18 cellular contexts compared by ENCODE assay signal in the genomic region with DNA sequence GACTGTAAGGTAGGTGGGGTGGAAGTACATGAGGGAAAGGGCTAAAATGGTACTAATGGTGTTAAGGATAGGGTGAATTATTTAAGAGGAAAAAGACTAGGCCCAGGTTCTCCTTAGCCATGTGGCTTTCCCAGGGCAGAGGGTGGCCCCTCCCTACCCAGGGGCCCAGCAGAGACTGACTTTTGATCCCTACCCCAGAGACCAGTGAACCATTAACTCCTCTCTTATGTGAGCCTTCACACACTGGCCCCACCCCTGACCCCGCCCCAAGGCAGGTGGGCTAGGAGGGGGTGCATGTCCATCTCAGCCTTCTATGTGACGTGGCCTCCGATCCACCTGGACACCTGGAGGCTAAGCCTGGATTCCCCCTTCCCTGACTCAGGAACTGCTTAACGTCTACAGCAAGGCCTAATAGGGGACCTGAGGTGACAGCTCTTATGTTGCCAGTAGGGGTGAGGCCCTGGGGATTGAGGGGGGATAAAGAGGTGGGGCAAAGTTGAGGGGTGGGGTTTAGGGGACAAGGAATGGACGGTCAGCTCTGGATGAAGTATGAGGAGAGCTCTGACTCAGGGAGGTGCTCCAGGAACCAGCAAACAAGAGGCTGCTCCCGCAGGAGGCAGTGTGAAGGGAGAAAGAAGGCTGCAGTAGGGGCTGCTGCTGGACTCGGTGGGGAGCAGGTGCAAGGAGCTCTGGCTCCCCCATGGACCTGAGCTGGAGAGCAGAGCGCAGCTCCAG. TPM values are rescaled to one million over a fixed set of nuclear protein-coding genes. Genes with fewer than 3 reads are reported as not detected.
DNase-seq lines count a peak whose midpoint lies in the region; TF ChIP-seq lines count a peak whose summit lies in the region.
"Had no signal": no experiment of that assay in that cellular context is flagged by ENCODE, and none has a peak within 500 bp of the region (broad histone marks: within the 10 kb centered on the region; RNA-seq: fewer than 3 reads in every experiment).

No MANE protein-coding gene starts in this region.

- no peak overlapping the region for H3K27ac Mint-ChIP-seq in activated T-helper 1 cell treated with anti-CD3 and anti-CD28 coated beads, Interleukin-12 subunit alpha, Interleukin-12 subunit beta, Interleukin-2, Interleukin-4 antibody, amounts not matched to agents 30 ng/mL and 10 ng/mL and 1 ng/mL, durations not matched to agents 14 hours and 24 hours and 36 hours
- H3K27ac Mint-ChIP-seq: activated naive CD4-positive, alpha-beta T cell treated with anti-CD3 and anti-CD28 coated beads, Interleukin-2, amount 10 ng/mL, durations not matched to agents 7 days and 5 days; memory B cell had no signal

- H3K36me3 Mint-ChIP-seq in activated T-helper 1 cell treated with anti-CD3 and anti-CD28 coated beads, Interleukin-12 subunit alpha, Interleukin-12 subunit beta, Interleukin-2, Interleukin-4 antibody, amounts not matched to agents 30 ng/mL and 10 ng/mL and 1 ng/mL, durations not matched to agents 14 hours and 24 hours and 36 hours (ENCODE audit: low read depth) = peaks cover 10% of the 10 kb centered on the region

- H3K4me1 Mint-ChIP-seq in activated T-helper 1 cell treated with anti-CD3 and anti-CD28 coated beads, Interleukin-12 subunit alpha, Interleukin-12 subunit beta, Interleukin-2, Interleukin-4 antibody, amounts not matched to agents 30 ng/mL and 10 ng/mL and 1 ng/mL, durations not matched to agents 14 hours and 24 hours and 36 hours (ENCODE audit: low read depth) = peaks cover 6% of the 10 kb centered on the region

- no peak overlapping the region for H3K4me3 Mint-ChIP-seq in activated T-helper 1 cell treated with anti-CD3 and anti-CD28 coated beads, Interleukin-12 subunit alpha, Interleukin-12 subunit beta, Interleukin-2, Interleukin-4 antibody, amounts not matched to agents 30 ng/mL and 10 ng/mL and 1 ng/mL, durations not matched to agents 14 hours and 24 hours and 36 hours
- H3K4me3 Mint-ChIP-seq: activated naive CD4-positive, alpha-beta T cell treated with anti-CD3 and anti-CD28 coated beads, Interleukin-2, amount 10 ng/mL, durations not matched to agents 7 days and 5 days; memory B cell had no signal

- H3K4me3 ChIP-seq in H7 (ENCODE audit: insufficient read depth, low read depth, low read length) (no peak overlapping the region), colonic mucosa (peak overlapping the region; percentile 41), muscle layer of duodenum (ENCODE audit: low read depth in 1 of 2, low read length in 2 of 2) (peak overlapping the region in 1 of 2 donors; percentile 52)
- no peak overlapping the region for H3K4me3 ChIP-seq in effector memory CD4-positive, alpha-beta T cell (ENCODE audit: insufficient read depth, low read depth, low read length, poor library complexity, severe bottlenecking)
- H3K4me3 ChIP-seq: gastroesophageal sphincter, uterus had no signal

- H3K27ac ChIP-seq in 22Rv1 = peak overlapping the region; percentile 18; the same call in 1 of the 2 replicates
- H3K27ac ChIP-seq in colonic mucosa = peak overlapping the region; percentile 75
- H3K27ac ChIP-seq in muscle layer of duodenum (ENCODE audit: low read length) = peak overlapping the region; percentile 77
- H3K27ac ChIP-seq in effector memory CD4-positive, alpha-beta T cell (ENCODE audit: insufficient read depth, low read length, poor library complexity, severe bottlenecking) = no peak overlapping the region
- H3K27ac ChIP-seq: gastroesophageal sphincter, uterus had no signal

- no peaks in the 10 kb centered on the region for H3K9me3 ChIP-seq in colonic mucosa
- no peaks in the 10 kb centered on the region for H3K9me3 ChIP-seq in muscle layer of duodenum (ENCODE audit: control insufficient read depth in 1 of 2, low read length in 2 of 2)
- no peaks in the 10 kb centered on the region for H3K9me3 ChIP-seq in effector memory CD4-positive, alpha-beta T cell (ENCODE audit: control insufficient read depth, low read length)
- H3K9me3 ChIP-seq: gastroesophageal sphincter, uterus had no signal

- no peaks in the 10 kb centered on the region for H3K4me1 ChIP-seq in colonic mucosa
- no peaks in the 10 kb centered on the region for H3K4me1 ChIP-seq in muscle layer of duodenum (ENCODE audit: control insufficient read depth in 1 of 2, insufficient read depth in 2 of 2, low read length in 2 of 2)
- no peaks in the 10 kb centered on the region for H3K4me1 ChIP-seq in effector memory CD4-positive, alpha-beta T cell (ENCODE audit: control insufficient read depth, insufficient read depth, low read length, poor library complexity, severe bottlenecking)
- H3K4me1 ChIP-seq: uterus had no signal

- TF ChIP-seq CTCF in 22Rv1 (IDR thresholded peaks at IDR 0.05) (no peak), colonic mucosa (IDR thresholded peaks at IDR 0.05) (no peak)

- intact Hi-C loops in colonic mucosa (cut with DNase I) = no loop called here
- intact Hi-C loops in activated T-helper 1 cell treated with anti-CD3 and anti-CD28 coated beads, Interleukin-12 subunit alpha, Interleukin-12 subunit beta, Interleukin-2, Interleukin-4 antibody, amounts not matched to agents 30 ng/mL and 10 ng/mL and 1 ng/mL, durations not matched to agents 14 hours and 24 hours and 36 hours (cut with micrococcal nuclease) = no loop called here

- DNase-seq in H7 = peak; percentile 74
- peak; percentile 92 for DNase-seq in colonic mucosa
- no peak for DNase-seq in NCI-H187 (lab: John Stamatoyannopoulos, UW)
- DNase-seq in effector memory CD4-positive, alpha-beta T cell = no peak
- DNase-seq in activated T-helper 1 cell treated with anti-CD3 and anti-CD28 coated beads, Interleukin-12 subunit alpha, Interleukin-12 subunit beta, Interleukin-2, Interleukin-4 antibody, amounts not matched to agents 30 ng/mL and 10 ng/mL and 1 ng/mL, durations not matched to agents 14 hours and 24 hours and 36 hours (ENCODE audit: low spot score) = no peak
- no peak for DNase-seq in NCI-H1105 (lab: John Stamatoyannopoulos, UW)
- DNase-seq: activated naive CD4-positive, alpha-beta T cell treated with anti-CD3 and anti-CD28 coated beads, Interleukin-2, amount 10 ng/mL, durations not matched to agents 7 days and 5 days; activated T-cell treated with anti-CD3 and anti-CD28 coated beads, Interleukin-2, amount 50 U/mL, for 1 hour; dermis blood vessel endothelial cell; KG1; NCI-H1092; NCI-H2171 treated with DMSO at 0.1 percent for 48 hours; uterus had no signal

- no peaks in the 10 kb centered on the region for H3K27me3 Mint-ChIP-seq in activated T-helper 1 cell treated with anti-CD3 and anti-CD28 coated beads, Interleukin-12 subunit alpha, Interleukin-12 subunit beta, Interleukin-2, Interleukin-4 antibody, amounts not matched to agents 30 ng/mL and 10 ng/mL and 1 ng/mL, durations not matched to agents 14 hours and 24 hours and 36 hours (ENCODE audit: insufficient read depth)
- H3K27me3 Mint-ChIP-seq: activated naive CD4-positive, alpha-beta T cell treated with anti-CD3 and anti-CD28 coated beads, Interleukin-2, amount 10 ng/mL, durations not matched to agents 7 days and 5 days; memory B cell had no signal

- H3K36me3 ChIP-seq in H7 (replicated peaks; ENCODE audit: control insufficient read depth, insufficient read depth, low read length) (no peaks in the 10 kb centered on the region), colonic mucosa (no peaks in the 10 kb centered on the region), muscle layer of duodenum (ENCODE audit: control insufficient read depth in 1 of 2, insufficient read depth in 2 of 2, low read length in 2 of 2) (peaks cover 4 to 9% of the 10 kb centered on the region in 2 donors)
- no peaks in the 10 kb centered on the region for H3K36me3 ChIP-seq in effector memory CD4-positive, alpha-beta T cell (ENCODE audit: control insufficient read depth, insufficient read depth, low read length)
- H3K36me3 ChIP-seq: uterus had no signal

- no peaks in the 10 kb centered on the region for H3K9me3 Mint-ChIP-seq in activated T-helper 1 cell treated with anti-CD3 and anti-CD28 coated beads, Interleukin-12 subunit alpha, Interleukin-12 subunit beta, Interleukin-2, Interleukin-4 antibody, amounts not matched to agents 30 ng/mL and 10 ng/mL and 1 ng/mL, durations not matched to agents 14 hours and 24 hours and 36 hours
- H3K9me3 Mint-ChIP-seq: activated naive CD4-positive, alpha-beta T cell treated with anti-CD3 and anti-CD28 coated beads, Interleukin-2, amount 10 ng/mL, durations not matched to agents 7 days and 5 days; memory B cell had no signal

- peak overlapping the region; percentile 70 to 89 for H3K9ac ChIP-seq in colonic mucosa (ENCODE audit: low read depth in 2 of 2, low read length in 2 of 2)

- H3K27me3 ChIP-seq in H7 (ENCODE audit: control insufficient read depth, insufficient read depth, low read length) (no peaks in the 10 kb centered on the region), colonic mucosa (no peaks in the 10 kb centered on the region), muscle layer of duodenum (ENCODE audit: low read depth, low read length) (no peaks in the 10 kb centered on the region)
- H3K27me3 ChIP-seq in effector memory CD4-positive, alpha-beta T cell (replicated peaks; ENCODE audit: control insufficient read depth, insufficient read depth, low read length, poor library complexity, severe bottlenecking) = no peaks in the 10 kb centered on the region
- H3K27me3 ChIP-seq: gastroesophageal sphincter, uterus had no signal

RNA-seq across cellular contexts. Expression of gene SLC39A5, which starts 0.8 kb away (rescaled TPM):
- 0.48 TPM in 1 of 2 replicates, not detected in the other for total RNA-seq in H7 (2014; rRNA removed; shearing (Covaris generic))
- total RNA-seq in colonic mucosa = 100 to 1,000 TPM; 158 to 163 TPM
- 0.54 and 1.4 TPM in 2 replicates for total RNA-seq in activated T-helper 1 cell treated with anti-CD3 and anti-CD28 coated beads, Interleukin-12 subunit alpha, Interleukin-12 subunit beta, Interleukin-2, Interleukin-4 antibody, amounts not matched to agents 30 ng/mL and 10 ng/mL and 1 ng/mL, durations not matched to agents 14 hours and 24 hours and 36 hours
- total RNA-seq: dermis blood vessel endothelial cell, epithelial cell of proximal tubule had no signal

RNA-seq across cellular contexts. Expression of gene NABP2, which starts 6.5 kb away (rescaled TPM):
- total RNA-seq in H7 (2014; rRNA removed; shearing (Covaris generic)) = 45.5 and 50.4 TPM in 2 replicates
- 10 to 100 TPM; 30.3 to 68.4 TPM for total RNA-seq in colonic mucosa
- 97.5 and 102 TPM in 2 replicates for total RNA-seq in activated T-helper 1 cell treated with anti-CD3 and anti-CD28 coated beads, Interleukin-12 subunit alpha, Interleukin-12 subunit beta, Interleukin-2, Interleukin-4 antibody, amounts not matched to agents 30 ng/mL and 10 ng/mL and 1 ng/mL, durations not matched to agents 14 hours and 24 hours and 36 hours

RNA-seq across cellular contexts. Expression of gene RNF41, which starts 8.9 kb away (rescaled TPM):
- 96.2 and 98.4 TPM in 2 replicates for total RNA-seq in H7 (2014; rRNA removed; shearing (Covaris generic))
- 10 to 100 TPM; 29.0 to 36.0 TPM for total RNA-seq in colonic mucosa
- total RNA-seq in activated T-helper 1 cell treated with anti-CD3 and anti-CD28 coated beads, Interleukin-12 subunit alpha, Interleukin-12 subunit beta, Interleukin-2, Interleukin-4 antibody, amounts not matched to agents 30 ng/mL and 10 ng/mL and 1 ng/mL, durations not matched to agents 14 hours and 24 hours and 36 hours = 46.9 and 47.2 TPM in 2 replicates

RNA-seq across cellular contexts. Expression of gene ANKRD52, which starts 27.6 kb away (rescaled TPM):
- total RNA-seq in H7 (2014; rRNA removed; shearing (Covaris generic)) = 11.2 and 13.7 TPM in 2 replicates
- 10 to 100 TPM; 39.3 to 57.7 TPM for total RNA-seq in colonic mucosa
- total RNA-seq in activated T-helper 1 cell treated with anti-CD3 and anti-CD28 coated beads, Interleukin-12 subunit alpha, Interleukin-12 subunit beta, Interleukin-2, Interleukin-4 antibody, amounts not matched to agents 30 ng/mL and 10 ng/mL and 1 ng/mL, durations not matched to agents 14 hours and 24 hours and 36 hours = 71.0 and 83.9 TPM in 2 replicates

RNA-seq across cellular contexts. Expression of gene COQ10A, which starts 36.1 kb away (rescaled TPM):
- total RNA-seq in H7 (2014; rRNA removed; shearing (Covaris generic)) = 15.5 and 21.2 TPM in 2 replicates
- 1 to 10 TPM; 4.2 to 4.5 TPM for total RNA-seq in colonic mucosa
- 17.8 and 18.0 TPM in 2 replicates for total RNA-seq in activated T-helper 1 cell treated with anti-CD3 and anti-CD28 coated beads, Interleukin-12 subunit alpha, Interleukin-12 subunit beta, Interleukin-2, Interleukin-4 antibody, amounts not matched to agents 30 ng/mL and 10 ng/mL and 1 ng/mL, durations not matched to agents 14 hours and 24 hours and 36 hours

Comparison
In these comparisons a context has a peak if more than half of its experiments do, and no peak if none do; other contexts are left out.
1. DNase-seq: peak in H7 (single experiment) and colonic mucosa (single experiment); none in NCI-H187 (0 of 2), effector memory CD4-positive, alpha-beta T cell (0 of 3), activated T-helper 1 cell treated with anti-CD3 and anti-CD28 coated beads, Interleukin-12 subunit alpha, Interleukin-12 subunit beta, Interleukin-2, Interleukin-4 antibody, amounts not matched to agents 30 ng/mL and 10 ng/mL and 1 ng/mL, durations not matched to agents 14 hours and 24 hours and 36 hours (single experiment) and NCI-H1105 (single experiment).
2. RNA of gene SLC39A5, which starts 0.8 kb away (total RNA-seq): 158 to 163 TPM in colonic mucosa; 0.54 to 1.4 TPM in activated T-helper 1 cell treated with anti-CD3 and anti-CD28 coated beads, Interleukin-12 subunit alpha, Interleukin-12 subunit beta, Interleukin-2, Interleukin-4 antibody, amounts not matched to agents 30 ng/mL and 10 ng/mL and 1 ng/mL, durations not matched to agents 14 hours and 24 hours and 36 hours and 0.48 TPM in H7; every median in the first group is over 10 times any median in the second.